Comparison of ENCODE assay signal across 8 cellular contexts in the genomic region with DNA sequence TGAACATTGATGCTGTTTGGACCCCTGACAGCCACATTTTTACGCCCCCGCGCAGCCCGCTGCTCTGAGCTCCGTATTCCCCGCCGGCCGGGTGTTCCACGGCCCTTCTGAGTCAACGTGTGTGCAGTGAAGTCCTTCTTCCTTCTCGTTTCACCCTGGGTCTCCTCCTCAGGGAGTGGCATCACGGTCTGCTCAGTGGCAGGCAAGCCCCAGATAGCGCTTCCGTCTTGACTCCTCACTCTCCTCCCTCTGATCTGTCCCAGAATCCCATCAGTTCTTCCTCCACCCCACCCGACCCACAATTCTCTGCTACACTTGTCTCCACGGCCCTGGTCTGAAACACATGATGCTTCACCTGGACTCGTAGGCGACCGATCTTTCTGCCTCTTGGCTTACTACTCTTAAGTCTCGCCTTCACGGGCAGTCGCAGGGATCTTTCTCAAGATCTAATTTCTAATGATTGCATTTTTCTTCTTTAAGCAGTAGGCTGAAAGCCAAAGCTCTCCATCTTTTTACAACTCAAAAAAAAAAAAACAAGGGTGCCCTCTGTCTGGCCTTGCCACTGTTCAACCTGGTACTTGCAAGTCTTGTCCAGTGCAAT. TPM values are rescaled to one million over a fixed set of nuclear protein-coding genes. Genes with fewer than 3 reads are reported as not detected.
DNase-seq lines count a peak whose midpoint lies in the region; ATAC-seq, FAIRE-seq and TF ChIP-seq lines count a peak whose summit lies in the region.

No MANE protein-coding gene starts in this region.

- H3K9me3 ChIP-seq in BLaER1 (no peaks in the 10 kb centered on the region), HCT116 (ENCODE audit: control insufficient read depth in 1 of 2, insufficient read depth in 1 of 2, low read depth in 1 of 2, low read length in 2 of 2) (no peaks in the 10 kb centered on the region), K562 (replicated peaks; ENCODE audit: control insufficient read depth, insufficient read depth, low read depth, low read length) (no peaks in the 10 kb centered on the region)

- no peak for FAIRE-seq in K562 (lab: Jason Lieb, UNC)

- peaks cover 3% of the 10 kb centered on the region for H3K9me1 ChIP-seq in K562 (ENCODE audit: control insufficient read depth, insufficient read depth, low read length)

- H2AFZ ChIP-seq in HCT116 (ENCODE audit: low read depth, low read length, poor library complexity, severe bottlenecking) = peak overlapping the region; percentile 47
- H2AFZ ChIP-seq in K562 (ENCODE audit: low read depth, low read length) = peak overlapping the region; percentile 88

- POLR2A ChIA-PET in HCT116 (lab: Charles Lee) (interaction anchor here (0.7 kb wide), 1 partner anchor 12 kb away, joined by 3 read pairs; no protein-coding TSS in a partner anchor), K562 (lab: Yijun Ruan, JAX) (no interaction called here)

- H3K79me2 ChIP-seq in HCT116 (ENCODE audit: insufficient read depth, low read length) (no peaks in the 10 kb centered on the region), K562 (ENCODE audit: control insufficient read depth, insufficient read depth, low read length) (no peaks in the 10 kb centered on the region)

- TF ChIP-seq EP300 in K562 (IDR thresholded peaks at IDR 0.05; ENCODE audit: low read length) = no peak

- WGBS in K562 (ENCODE audit: insufficient coverage, low coverage, missing lambda C conversion rate) = 11% methylated on average over 22 of the region's 22 CpGs

- peak; percentile 8 for ATAC-seq in HCT116
- ATAC-seq in K562 = no peak; the same call in 2 of the 3 replicates
- no peak for ATAC-seq in GM21619 (IDR thresholded peaks at IDR 0.05; ENCODE audit: unreplicated experiment)

- TF ChIP-seq POLR2A in HCT116 (IDR thresholded peaks at IDR 0.05; ENCODE audit: borderline replicate concordance, extremely low read depth, insufficient read depth, insufficient read length) (no peak), K562 (conservative IDR thresholded peaks at IDR 0.05) (no peak)

- peak overlapping the region; percentile 78 for H3K9ac ChIP-seq in BLaER1
- H3K9ac ChIP-seq in HCT116 (ENCODE audit: low read length) = peak overlapping the region; percentile 74
- H3K9ac ChIP-seq in K562 (ENCODE audit: insufficient read depth in 1 of 2, low read depth in 2 of 2, low read length in 2 of 2) = peak overlapping the region; percentile 57 to 87

- H3K27ac ChIP-seq in BLaER1 (no peak overlapping the region), HCT116 (ENCODE audit: low read depth, low read length) (peak overlapping the region; percentile 83), K562 (ENCODE audit: extremely low read depth, low read depth, low read length) (peak overlapping the region; percentile 48; the same call in 1 of the 3 replicates)

- intact Hi-C loops in HCT116 (cut with micrococcal nuclease) = loop anchor here (2.0 kb wide), 1 partner anchor 35 kb away; a partner anchor contains a TSS
- intact Hi-C loops in K562 (cut with micrococcal nuclease) = no loop called here

- TF ChIP-seq CTCF in HCT116 (IDR thresholded peaks at IDR 0.05 in 2 of 3, conservative IDR thresholded peaks at IDR 0.05 in 1 of 3; ENCODE audit: borderline replicate concordance in 1 of 3, insufficient read depth in 1 of 3, low read depth in 2 of 3, low read length in 2 of 3) = no peak
- no peak for TF ChIP-seq CTCF in K562 (IDR thresholded peaks at IDR 0.05 in 2 of 3, conservative IDR thresholded peaks at IDR 0.05 in 1 of 3; ENCODE audit: insufficient read depth in 2 of 3, low read depth in 1 of 3, low read length in 3 of 3)

- peak overlapping the region; percentile 77 for H3K4me3 ChIP-seq in BLaER1
- peak overlapping the region; percentile 67 to 69 for H3K4me3 ChIP-seq in HCT116 (replicated peaks in 1 of 2; ENCODE audit: low read depth in 1 of 2, low read length in 2 of 2)
- H3K4me3 ChIP-seq in K562 = peak overlapping the region; percentile 73

- H3K27me3 ChIP-seq in BLaER1 (peaks cover 36% of the 10 kb centered on the region), HCT116 (ENCODE audit: insufficient read depth, low read length) (no peaks in the 10 kb centered on the region), K562 (ENCODE audit: control insufficient read depth in 2 of 2, insufficient read depth in 2 of 2, low read length in 2 of 2) (peaks cover 19 to 39% of the 10 kb centered on the region in 2 experiments)

- DNase-seq in HCT116 (ENCODE audit: low read depth, low spot score) (no peak), RPMI7951 (ENCODE audit: low read depth) (peak; percentile 56), K562 (ENCODE audit: extremely low read depth in 1 of 4, low spot score in 3 of 4) (peak; percentile 29 to 42 (median 36)), islet precursor cell (peak; percentile 76)
- peak in 2 of 3 donors; percentile 21 to 32 for DNase-seq in stimulated activated CD4-positive, alpha-beta T cell treated with anti-CD3 and anti-CD28 coated beads, Interleukin-12 subunit alpha, Interleukin-12 subunit beta, amount 100 ng/mL, for 48 hours (ENCODE audit: low read depth in 2 of 3, low spot score in 1 of 3)
- no peak for DNase-seq in NK-92 treated with Interleukin-12 subunit alpha and Interleukin-12 subunit beta, amount 100 ng/mL, for 24 hours (lab: John Stamatoyannopoulos, UW)

- H3K36me3 ChIP-seq in BLaER1 = no peaks in the 10 kb centered on the region
- H3K36me3 ChIP-seq in HCT116 (ENCODE audit: control insufficient read depth in 1 of 2, insufficient read depth in 2 of 2, low read length in 2 of 2) = no peaks in the 10 kb centered on the region
- no peaks in the 10 kb centered on the region for H3K36me3 ChIP-seq in K562 (ENCODE audit: control insufficient read depth, insufficient read depth, low read length)

- BruUV-seq in HCT116 (replicated peaks; lab: Mats Ljungman, UMichigan) (TSS peak; percentile 94), K562 (replicated peaks; lab: Mats Ljungman, UMichigan) (no TSS peak)

- in situ Hi-C loops in K562 (cut with MboI) = no loop called here

- RAD21 ChIA-PET in HCT116 (lab: Charles Lee; ENCODE audit: low non-redundant PET in 1 of 2, low total read pairs in 2 of 2, uncharacterized antibody in 2 of 2, unreplicated experiment in 2 of 2) = no interaction called here

- H3K4me2 ChIP-seq in BLaER1 (peak overlapping the region; percentile 100), HCT116 (ENCODE audit: low read length) (peak overlapping the region; percentile 96), K562 (ENCODE audit: insufficient read depth, low read length) (peak overlapping the region; percentile 89)

- H4K20me1 ChIP-seq in BLaER1 = peaks cover 14% of the 10 kb centered on the region
- H4K20me1 ChIP-seq in HCT116 (ENCODE audit: insufficient read depth) = no peaks in the 10 kb centered on the region
- H4K20me1 ChIP-seq in K562 (replicated peaks; ENCODE audit: control insufficient read depth, insufficient read depth, low read length) = peaks cover 10% of the 10 kb centered on the region

- H3K4me1 ChIP-seq in BLaER1 (peaks cover 31% of the 10 kb centered on the region), HCT116 (ENCODE audit: control insufficient read depth in 1 of 2, insufficient read depth in 2 of 2, low read length in 2 of 2) (peaks cover 26 to 35% of the 10 kb centered on the region in 2 experiments), K562 (replicated peaks in 1 of 2; ENCODE audit: control insufficient read depth in 2 of 2, insufficient read depth in 2 of 2, low read length in 2 of 2) (peaks cover 0 to 24% of the 10 kb centered on the region in 2 experiments; a peak in 4 of 5 replicates)

- H3K9me2 ChIP-seq in HCT116 (ENCODE audit: insufficient read depth) = no peaks in the 10 kb centered on the region

- TF ChIP-seq RAD21 in HCT116 (IDR thresholded peaks at IDR 0.05; ENCODE audit: low read depth) (no peak), K562 (CRISPR knock-in tag; conservative IDR thresholded peaks at IDR 0.05 in 1 of 2, IDR thresholded peaks at IDR 0.05 in 1 of 2) (no peak)

- CTCF ChIA-PET in HCT116 (lab: Charles Lee) (interaction anchor here (1.6 to 2.2 kb wide), 2 partner anchors 13 to 86 kb away, joined by 4 to 30 read pairs; no protein-coding TSS in a partner anchor), K562 (lab: Yijun Ruan, JAX; ENCODE audit: low intra/inter-chr PET ratio) (no interaction called here)

TF ChIP-seq in HCT116, 20 proteins besides CTCF, POLR2A, EP300 and RAD21:
- TF ChIP-seq EGR1 (IDR thresholded peaks at IDR 0.05; ENCODE audit: low read depth) = peak; percentile 32; the same call in 1 of the 2 replicates
- no peak for TF ChIP-seq JUND (IDR thresholded peaks at IDR 0.05)

TF ChIP-seq in K562, 482 proteins besides CTCF, POLR2A, EP300 and RAD21 (continues in another document):
- TF ChIP-seq MAZ (CRISPR knock-in tag; conservative IDR thresholded peaks at IDR 0.05 in 1 of 2, IDR thresholded peaks at IDR 0.05 in 1 of 2) (0 out of 4 replicates have a peak, but pooled peaks of 1 of the 2 experiments have one; percentile 20), EP400 (IDR thresholded peaks at IDR 0.05) (0 out of 2 replicates have a peak, but pooled peaks have one; percentile 16), ZNF584 (CRISPR knock-in tag; IDR thresholded peaks at IDR 0.05; ENCODE audit: low read depth) (no peak), EHMT2 (IDR thresholded peaks at IDR 0.05) (no peak), ELF1 (tag; IDR thresholded peaks at IDR 0.05) (0 out of 2 replicates have a peak, but pooled peaks have one; percentile 24), CTBP1 (IDR thresholded peaks at IDR 0.05; ENCODE audit: borderline replicate concordance) (0 out of 2 replicates have a peak, but pooled peaks have one; percentile 27), NR2F6 (CRISPR knock-in tag; IDR thresholded peaks at IDR 0.05) (no peak)

RNA-seq across cellular contexts. Expression of a gene that starts 33.9 kb away (rescaled TPM):
- 29.3 TPM for total RNA-seq in HCT116 (2021; ENCODE audit: unreplicated experiment)
- 14.7 and 18.4 TPM in 2 replicates for polyA plus RNA-seq in HCT116 (2012)
- 13.5 and 15.1 TPM in 2 replicates for total RNA-seq in RPMI7951 (2014; rRNA removed; shearing (Covaris generic))
- total RNA-seq in K562 (2011; cell fraction: chromatin; rRNA removed; ENCODE audit: low replicate concordance) = 22.4 and 34.8 TPM in 2 replicates
- total RNA-seq in K562 (2011; cell fraction: nucleolus; rRNA removed) = 21.8 and 28.7 TPM in 2 replicates
- 21.8 and 24.6 TPM in 2 replicates for total RNA-seq in K562 (2011; cell fraction: nucleoplasm; rRNA removed)
- 31.6 and 34.9 TPM in 2 replicates for total RNA-seq in K562 (2014; rRNA removed)
- 31.0 and 31.1 TPM in 2 replicates for total RNA-seq in K562 (2014; rRNA removed; fragmentation: Illumina TruSeq; extraction: Trizol)
- total RNA-seq in K562 (2015; rRNA removed; fragmentation: Illumina TruSeq; extraction: Trizol) = 31.0 and 32.8 TPM in 2 replicates
- 31.8 and 34.9 TPM in 2 replicates for total RNA-seq in K562 (2021)
- polyA plus RNA-seq in K562 (2011; rRNA removed) = 25.3 and 31.9 TPM in 2 replicates
- 17.4 and 26.8 TPM in 2 replicates for polyA plus RNA-seq in K562 (2011; cell fraction: cytosol; rRNA removed)
- polyA plus RNA-seq in K562 (2011; cell fraction: nucleus; rRNA removed) = 31.1 and 34.7 TPM in 2 replicates
- 17.8 and 24.6 TPM in 2 replicates for polyA plus RNA-seq in K562 (2012)
- polyA plus RNA-seq in K562 (2014; fragmentation: Illumina TruSeq; extraction: Trizol) = 40.5 and 41.0 TPM in 2 replicates
- polyA plus RNA-seq in K562 (2014; fragmentation: Nextera tagmentation; extraction: Ambion mirVana) = 1 to 10 TPM; 6.2 to 9.8 TPM
- 32.5 and 38.1 TPM in 2 replicates for polyA plus RNA-seq in K562 (2014; rRNA removed)
- polyA minus RNA-seq in K562 (2011; rRNA and poly(A)+ RNA removed) = 21.7 and 24.9 TPM in 2 replicates
- polyA minus RNA-seq in K562 (2011; cell fraction: cytosol; rRNA and poly(A)+ RNA removed) = 6.5 and 13.8 TPM in 2 replicates
- polyA minus RNA-seq in K562 (2011; cell fraction: nucleus; rRNA and poly(A)+ RNA removed) = 16.0 and 17.8 TPM in 2 replicates

Comparison
In these comparisons a context has a peak if more than half of its experiments do, and no peak if none do; other contexts are left out.
1. DNase-seq: peak in RPMI7951 (single experiment), K562 (4 of 4), islet precursor cell (single experiment) and stimulated activated CD4-positive, alpha-beta T cell treated with anti-CD3 and anti-CD28 coated beads, Interleukin-12 subunit alpha, Interleukin-12 subunit beta, amount 100 ng/mL, for 48 hours (2 of 3); none in HCT116 (single experiment) and NK-92 treated with Interleukin-12 subunit alpha and Interleukin-12 subunit beta, amount 100 ng/mL, for 24 hours (single experiment).
2. Peak in every context shown above with its lines, with median percentiles within 50 percentile points of each other: H3K4me2 ChIP-seq, H3K4me3 ChIP-seq and H3K9ac ChIP-seq.